Comparison of ENCODE assay signal across 9 cellular contexts in genomic region chr7:111232249-111233084, GRCh38.
DNase-seq lines count a peak whose midpoint lies in the region; ATAC-seq and TF ChIP-seq lines count a peak whose summit lies in the region.
"Had no signal": no experiment of that assay in that cellular context is flagged by ENCODE, and none has a peak within 500 bp of the region (broad histone marks: within the 10 kb centered on the region; RNA-seq: fewer than 3 reads in every experiment).

No MANE protein-coding gene starts in this region.

- no peaks in the 10 kb centered on the region for H3K27me3 ChIP-seq in spleen (replicated peaks in 1 of 7)
- no peaks in the 10 kb centered on the region for H3K27me3 ChIP-seq in colonic mucosa

- H3K36me3 ChIP-seq in spleen = no peaks in the 10 kb centered on the region
- no peaks in the 10 kb centered on the region for H3K36me3 ChIP-seq in colonic mucosa

- no peak for TF ChIP-seq CTCF in spleen (IDR thresholded peaks at IDR 0.05 in 8 of 11, conservative IDR thresholded peaks at IDR 0.05 in 3 of 11)
- TF ChIP-seq CTCF in colonic mucosa (IDR thresholded peaks at IDR 0.05) = no peak

- WGBS in spleen, 5 donors = 59 to 65% (median 62%) methylated on average over 3 of the region's 3 CpGs

- no peaks in the 10 kb centered on the region for H3K27me3 Mint-ChIP-seq in dendritic cell treated with granulocyte-macrophage colony-stimulating factor and Interleukin-4, amounts not matched to agents 40 ng/mL and 50 ng/mL, for 4 days
- no peaks in the 10 kb centered on the region for H3K27me3 Mint-ChIP-seq in activated CD4-positive, alpha-beta memory T cell treated with anti-CD3 and anti-CD28 coated beads, Interleukin-2, amount 10 ng/mL, durations not matched to agents 7 days and 5 days
- H3K27me3 Mint-ChIP-seq: naive B cell had no signal

- H3K9me3 ChIP-seq in spleen (no peaks in the 10 kb centered on the region), colonic mucosa (no peaks in the 10 kb centered on the region)

- H3K27ac ChIP-seq in spleen = no peak overlapping the region
- H3K27ac ChIP-seq in colonic mucosa = no peak overlapping the region

- peak overlapping the region; percentile 18 for H3K4me3 Mint-ChIP-seq in dendritic cell treated with granulocyte-macrophage colony-stimulating factor and Interleukin-4, amounts not matched to agents 40 ng/mL and 50 ng/mL, for 4 days
- no peak overlapping the region for H3K4me3 Mint-ChIP-seq in activated CD4-positive, alpha-beta memory T cell treated with anti-CD3 and anti-CD28 coated beads, Interleukin-2, amount 10 ng/mL, durations not matched to agents 7 days and 5 days
- H3K4me3 Mint-ChIP-seq: naive B cell had no signal

- ATAC-seq in GM21515 (IDR thresholded peaks at IDR 0.05; ENCODE audit: unreplicated experiment) (peak; percentile 79), HG03575 (IDR thresholded peaks at IDR 0.05; ENCODE audit: extremely low read depth, insufficient number of reproducible peaks, low FRiP score, unreplicated experiment) (peak; percentile 70)

- H3K27ac Mint-ChIP-seq in dendritic cell treated with granulocyte-macrophage colony-stimulating factor and Interleukin-4, amounts not matched to agents 40 ng/mL and 50 ng/mL, for 4 days = peak overlapping the region; percentile 82
- no peak overlapping the region for H3K27ac Mint-ChIP-seq in activated CD4-positive, alpha-beta memory T cell treated with anti-CD3 and anti-CD28 coated beads, Interleukin-2, amount 10 ng/mL, durations not matched to agents 7 days and 5 days

- CTCF ChIA-PET in activated CD4-positive, alpha-beta memory T cell treated with anti-CD3 and anti-CD28 coated beads, Interleukin-2, amount 10 ng/mL, durations not matched to agents 7 days and 5 days (lab: Charles Lee) = no interaction called here

- H3K4me1 Mint-ChIP-seq in dendritic cell treated with granulocyte-macrophage colony-stimulating factor and Interleukin-4, amounts not matched to agents 40 ng/mL and 50 ng/mL, for 4 days (ENCODE audit: low read depth) = peaks cover 24% of the 10 kb centered on the region
- H3K4me1 Mint-ChIP-seq in activated CD4-positive, alpha-beta memory T cell treated with anti-CD3 and anti-CD28 coated beads, Interleukin-2, amount 10 ng/mL, durations not matched to agents 7 days and 5 days = peaks cover 11% of the 10 kb centered on the region

- H3K9ac ChIP-seq in colonic mucosa (ENCODE audit: low read depth in 2 of 2, low read length in 2 of 2) = no peak overlapping the region

- intact Hi-C loops in dendritic cell treated with granulocyte-macrophage colony-stimulating factor and Interleukin-4, amounts not matched to agents 40 ng/mL and 50 ng/mL, for 4 days (cut with micrococcal nuclease) = loop anchor here (5.0 kb wide), 2 partner anchors 90 to 95 kb away; no protein-coding TSS in a partner anchor
- intact Hi-C loops in spleen (cut with DNase I; ENCODE audit: low total_unique reads) (no loop called here), colonic mucosa (cut with DNase I) (no loop called here)

- no peaks in the 10 kb centered on the region for H3K36me3 Mint-ChIP-seq in dendritic cell treated with granulocyte-macrophage colony-stimulating factor and Interleukin-4, amounts not matched to agents 40 ng/mL and 50 ng/mL, for 4 days (ENCODE audit: low read depth)
- H3K36me3 Mint-ChIP-seq in activated CD4-positive, alpha-beta memory T cell treated with anti-CD3 and anti-CD28 coated beads, Interleukin-2, amount 10 ng/mL, durations not matched to agents 7 days and 5 days (ENCODE audit: low read depth) = peaks cover 3% of the 10 kb centered on the region

- no peaks in the 10 kb centered on the region for H3K9me3 Mint-ChIP-seq in dendritic cell treated with granulocyte-macrophage colony-stimulating factor and Interleukin-4, amounts not matched to agents 40 ng/mL and 50 ng/mL, for 4 days
- H3K9me3 Mint-ChIP-seq in activated CD4-positive, alpha-beta memory T cell treated with anti-CD3 and anti-CD28 coated beads, Interleukin-2, amount 10 ng/mL, durations not matched to agents 7 days and 5 days = no peaks in the 10 kb centered on the region

- no peak for TF ChIP-seq POLR2A in spleen (IDR thresholded peaks at IDR 0.05)

- POLR2A ChIA-PET in activated CD4-positive, alpha-beta memory T cell treated with anti-CD3 and anti-CD28 coated beads, Interleukin-2, amount 10 ng/mL, durations not matched to agents 7 days and 5 days (lab: Charles Lee) = no interaction called here

- H3K4me1 ChIP-seq in spleen (peaks cover 0 to 5% (median 0%) of the 10 kb centered on the region in 6 donors), colonic mucosa (no peaks in the 10 kb centered on the region)

- H3K4me3 ChIP-seq in spleen = no peak overlapping the region
- no peak overlapping the region for H3K4me3 ChIP-seq in colonic mucosa

- DNase-seq in CD1c-positive myeloid dendritic cell (ENCODE audit: extremely low spot score) = peak; percentile 52
- DNase-seq in spleen = no peak
- no peak for DNase-seq in activated CD4-positive, alpha-beta memory T cell treated with anti-CD3 and anti-CD28 coated beads, Interleukin-2, amount 10 ng/mL, durations not matched to agents 7 days and 5 days
- no peak for DNase-seq in colonic mucosa
- no peak for DNase-seq in SK-N-DZ (ENCODE audit: low spot score)
- DNase-seq: naive B cell had no signal
